28 cellular contexts compared by ENCODE assay signal in the genomic region with DNA sequence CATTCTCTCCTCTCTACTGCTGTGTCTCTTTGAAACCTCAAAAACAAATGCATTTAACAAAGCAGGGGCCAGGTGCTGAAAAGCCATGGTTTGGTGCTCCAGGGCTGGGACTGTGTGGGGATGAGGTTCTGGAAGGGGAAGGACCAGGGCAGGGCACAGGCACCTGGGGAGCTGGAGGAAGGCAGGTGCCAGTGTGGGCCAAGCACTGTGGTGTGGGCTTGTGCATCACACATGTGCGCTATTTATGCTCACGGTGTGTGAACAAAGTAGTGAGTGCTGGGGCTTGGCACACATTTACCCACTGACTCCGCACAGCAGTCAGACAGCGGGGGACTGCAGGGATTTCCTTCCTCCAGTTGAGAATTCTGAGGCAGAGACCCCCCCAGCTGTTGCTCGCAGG. TPM values are rescaled to one million over a fixed set of nuclear protein-coding genes. Genes with fewer than 3 reads are reported as not detected.
"Had no signal": no experiment of that assay in that cellular context is flagged by ENCODE, and none has a peak within 500 bp of the region (broad histone marks: within the 10 kb centered on the region; RNA-seq: fewer than 3 reads in every experiment).

No MANE protein-coding gene starts in this region.

- ATAC-seq: activated T-cell treated with anti-CD3 and anti-CD28 coated beads, Interleukin-2, amount 50 U/mL, for 72 hours; Panc1 had no signal

- H3K27ac ChIP-seq: adrenal gland, KMS-11, SJCRH30, VCaP had no signal

- H3K9ac ChIP-seq: KMS-11, SK-N-SH had no signal

- H3K4me3 ChIP-seq: adrenal gland, SJCRH30 had no signal

- H3K4me2 ChIP-seq: KMS-11, SK-N-SH had no signal

- H3K27me3 Mint-ChIP-seq: activated CD4-positive, alpha-beta memory T cell treated with anti-CD3 and anti-CD28 coated beads for 36 hours; activated CD4-positive, alpha-beta T cell treated with anti-CD3 and anti-CD28 coated beads, Interleukin-2, amount 10 ng/mL, durations not matched to agents 7 days and 5 days had no signal

- H3K36me3 Mint-ChIP-seq: activated CD4-positive, alpha-beta memory T cell treated with anti-CD3 and anti-CD28 coated beads for 36 hours had no signal

- H3K4me3 Mint-ChIP-seq: activated CD4-positive, alpha-beta memory T cell treated with anti-CD3 and anti-CD28 coated beads for 36 hours; activated CD4-positive, alpha-beta T cell treated with anti-CD3 and anti-CD28 coated beads, Interleukin-2, amount 10 ng/mL, durations not matched to agents 7 days and 5 days; activated T-cell treated with anti-CD3 and anti-CD28 coated beads, Interleukin-2, amount 50 U/mL, for 72 hours had no signal

- H3K27me3 ChIP-seq: adrenal gland, SJCRH30 had no signal

- H3K9me3 Mint-ChIP-seq: activated CD4-positive, alpha-beta memory T cell treated with anti-CD3 and anti-CD28 coated beads for 36 hours; activated CD4-positive, alpha-beta T cell treated with anti-CD3 and anti-CD28 coated beads, Interleukin-2, amount 10 ng/mL, durations not matched to agents 7 days and 5 days; activated T-cell treated with anti-CD3 and anti-CD28 coated beads, Interleukin-2, amount 50 U/mL, for 72 hours; activated T-helper 2 cell treated with anti-CD3 and anti-CD28 coated beads, Interferon-gamma antibody, Interleukin-2, Interleukin-4, amounts not matched to agents 10 μg/mL and 5 μg/mL and 100 μg/mL, durations not matched to agents 14 hours and 24 hours and 36 hours had no signal

- H3K9me3 ChIP-seq: adrenal gland, SJCRH30, SK-N-SH had no signal

- DNase-seq: activated CD4-positive, alpha-beta memory T cell treated with anti-CD3 and anti-CD28 coated beads for 36 hours; activated CD4-positive, alpha-beta T cell treated with anti-CD3 and anti-CD28 coated beads, Interleukin-2, amount 10 ng/mL, durations not matched to agents 7 days and 5 days; activated CD4-positive, CD25-positive, alpha-beta regulatory T cell; activated CD8-positive, alpha-beta memory T cell treated with anti-CD3 and anti-CD28 coated beads for 24 hours; activated gamma-delta T cell treated with Interleukin-2 at 50 U/mL for 16 hours; activated naive CD4-positive, alpha-beta T cell treated with anti-CD3 and anti-CD28 coated beads, Interleukin-2, amount 50 U/mL, for 16 hours; activated T-cell treated with anti-CD3 and anti-CD28 coated beads, Interleukin-2, amount 50 U/mL, for 72 hours; adrenal gland; anterior cingulate cortex; caudate nucleus; NCI-H1092; NCI-H1436; NCI-H1694 treated with DMSO at 0.1 percent for 48 hours; NCI-H2029 treated with DMSO at 0.1 percent for 48 hours; NCI-H510A treated with DMSO at 0.1 percent for 48 hours; NCI-H69; NK-92 treated with Interleukin-12 subunit alpha and Interleukin-12 subunit beta, amount 100 ng/mL, for 24 hours; OCI-M1; Right ventricle myocardium superior; RPMI8226; SJCRH30; SK-N-SH; T-helper 1 cell had no signal

- H3K36me3 ChIP-seq: adrenal gland, SJCRH30 had no signal

- H3K4me1 ChIP-seq: adrenal gland, SJCRH30 had no signal

- H3K27ac Mint-ChIP-seq: activated CD4-positive, alpha-beta memory T cell treated with anti-CD3 and anti-CD28 coated beads for 36 hours; activated CD4-positive, alpha-beta T cell treated with anti-CD3 and anti-CD28 coated beads, Interleukin-2, amount 10 ng/mL, durations not matched to agents 7 days and 5 days; activated T-helper 2 cell treated with anti-CD3 and anti-CD28 coated beads, Interferon-gamma antibody, Interleukin-2, Interleukin-4, amounts not matched to agents 10 μg/mL and 5 μg/mL and 100 μg/mL, durations not matched to agents 14 hours and 24 hours and 36 hours had no signal

RNA-seq across cellular contexts. Expression of gene HRH2, which starts 10.1 kb away (rescaled TPM):
- total RNA-seq: MCF 10A, SJCRH30 had no signal
